Comparison of ENCODE assay signal across 10 cellular contexts in the genomic region with DNA sequence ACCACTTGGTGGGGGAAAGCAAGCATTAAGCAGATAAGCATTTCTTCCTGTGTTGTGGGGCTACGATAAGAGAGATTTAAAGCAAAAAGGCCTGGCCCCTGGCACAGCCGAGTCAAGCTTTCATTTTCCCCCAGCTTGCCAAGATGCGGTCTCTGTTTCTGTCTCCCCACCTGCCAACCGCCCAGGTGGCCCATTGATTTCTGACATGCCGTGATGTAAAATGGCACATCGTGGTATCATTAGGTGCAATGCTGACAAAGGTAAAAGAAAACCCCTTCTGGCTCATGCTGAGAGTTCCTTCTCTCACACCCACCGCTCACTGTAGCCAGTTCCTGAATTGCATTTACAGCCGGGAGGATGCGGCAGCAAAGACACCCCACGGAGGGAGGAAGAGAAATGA.
DNase-seq lines count a peak whose midpoint lies in the region; TF ChIP-seq lines count a peak whose summit lies in the region.
"Had no signal": no experiment of that assay in that cellular context is flagged by ENCODE, and none has a peak within 500 bp of the region (broad histone marks: within the 10 kb centered on the region; RNA-seq: fewer than 3 reads in every experiment).

No MANE protein-coding gene starts in this region.

- no peaks in the 10 kb centered on the region for H3K36me3 Mint-ChIP-seq in type B pancreatic cell

- peak overlapping the region; percentile 57 for H3K4me3 Mint-ChIP-seq in type B pancreatic cell

- H3K9me3 Mint-ChIP-seq in type B pancreatic cell = no peaks in the 10 kb centered on the region

- no peak overlapping the region for H3K27ac ChIP-seq in left ventricle myocardium inferior (replicated peaks)

- H3K4me1 ChIP-seq in left ventricle myocardium inferior = peaks cover 14% of the 10 kb centered on the region

- no peak overlapping the region for H3K27ac Mint-ChIP-seq in type B pancreatic cell

- intact Hi-C loops in left ventricle myocardium inferior (cut with micrococcal nuclease) = no loop called here
- intact Hi-C loops in cardiac septum (cut with DNase I) = no loop called here

- peaks cover 84% of the 10 kb centered on the region for H3K27me3 ChIP-seq in left ventricle myocardium inferior (ENCODE audit: low read depth)

- peaks cover 32% of the 10 kb centered on the region for H3K27me3 Mint-ChIP-seq in type B pancreatic cell

- H3K36me3 ChIP-seq in left ventricle myocardium inferior = no peaks in the 10 kb centered on the region

- peaks cover 4% of the 10 kb centered on the region for H3K9me3 ChIP-seq in left ventricle myocardium inferior (replicated peaks)

- H3K4me1 Mint-ChIP-seq in type B pancreatic cell (ENCODE audit: unreplicated experiment) = peaks cover 4% of the 10 kb centered on the region

- no peak for TF ChIP-seq CTCF in left ventricle myocardium inferior (IDR thresholded peaks at IDR 0.05; ENCODE audit: borderline replicate concordance)
- no peak for TF ChIP-seq CTCF in epithelial cell of proximal tubule (conservative IDR thresholded peaks at IDR 0.05; ENCODE audit: low read depth, low read length)
- no peak for TF ChIP-seq CTCF in type B pancreatic cell (conservative IDR thresholded peaks at IDR 0.05)

- DNase-seq in left ventricle myocardium inferior (no peak), cardiac septum (ENCODE audit: low spot score) (no peak), NOMO-1 treated with dmso at 0.1 percent for 144 hours (lab: John Stamatoyannopoulos, UW; ENCODE audit: unreplicated experiment) (peak; percentile 11), epithelial cell of proximal tubule (ENCODE audit: low read depth) (no peak), type B pancreatic cell (ENCODE audit: extremely low spot score, unreplicated experiment) (no peak), NCI-H2227 (lab: John Stamatoyannopoulos, UW; ENCODE audit: unreplicated experiment) (no peak), KG1 (lab: John Stamatoyannopoulos, UW) (no peak), occipital lobe (lab: John Stamatoyannopoulos, UW) (no peak)
- DNase-seq: stimulated activated CD4-positive, alpha-beta T cell treated with anti-CD3 and anti-CD28 coated beads, Interleukin-4, amount 100 ng/mL, for 24 hours had no signal

- peak overlapping the region; percentile 35 for H3K4me3 ChIP-seq in left ventricle myocardium inferior
- peak overlapping the region; percentile 21 for H3K4me3 ChIP-seq in epithelial cell of proximal tubule (ENCODE audit: low read depth, low read length)
- H3K4me3 ChIP-seq: K562 had no signal
